13 cellular contexts compared by ENCODE assay signal in the genomic region with DNA sequence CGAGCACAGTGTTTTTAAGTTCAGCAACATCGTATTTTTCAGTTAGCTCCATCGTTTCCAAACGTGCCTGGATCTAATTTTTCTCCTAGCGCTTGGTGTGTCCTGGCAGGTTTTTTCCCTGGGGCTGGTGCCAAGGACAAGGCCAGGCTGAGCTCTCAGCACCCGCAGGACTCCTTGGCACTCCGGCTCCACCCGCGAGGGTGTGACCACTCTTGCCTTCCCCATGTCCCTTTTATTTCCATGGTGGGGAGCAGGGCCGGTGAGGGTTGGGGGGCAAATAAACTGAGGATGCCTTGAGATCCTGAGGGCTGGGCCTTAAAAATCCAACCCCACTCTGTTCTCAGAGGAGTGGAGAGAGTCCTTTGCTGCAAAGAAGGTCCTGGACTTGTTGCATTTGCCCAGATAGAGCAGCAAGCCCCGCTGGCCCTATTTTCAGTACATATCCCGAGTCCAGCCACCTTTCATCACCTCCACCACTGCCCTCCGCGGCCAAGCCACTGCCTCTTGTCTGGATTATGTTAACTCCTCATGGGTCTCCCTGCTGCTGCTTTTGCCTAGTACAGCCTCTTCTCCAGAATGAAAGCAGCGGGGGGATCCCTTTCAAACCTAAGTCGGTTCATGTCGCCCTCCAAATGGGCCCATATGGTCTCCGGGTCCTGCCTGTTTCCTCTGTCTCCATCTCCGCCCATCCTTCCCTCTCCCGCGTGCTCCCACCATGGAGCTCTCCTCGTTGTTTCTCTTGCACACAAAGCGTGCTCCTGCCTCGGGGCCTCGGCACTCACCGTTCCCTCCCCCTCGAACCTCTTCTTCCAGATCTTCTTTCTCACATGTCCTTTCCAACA. TPM values are rescaled to one million over a fixed set of nuclear protein-coding genes. Genes with fewer than 3 reads are reported as not detected.
DNase-seq lines count a peak whose midpoint lies in the region; ATAC-seq, FAIRE-seq and TF ChIP-seq lines count a peak whose summit lies in the region.
"Had no signal": no experiment of that assay in that cellular context is flagged by ENCODE, and none has a peak within 500 bp of the region (broad histone marks: within the 10 kb centered on the region; RNA-seq: fewer than 3 reads in every experiment).

No MANE protein-coding gene starts in this region.

- peak overlapping the region; percentile 81 for H3K27ac Mint-ChIP-seq in activated CD4-positive, alpha-beta T cell treated with anti-CD3 and anti-CD28 coated beads, Interleukin-2, amount 10 ng/mL, durations not matched to agents 24 days and 14 days
- H3K27ac Mint-ChIP-seq in activated CD4-positive, alpha-beta memory T cell treated with anti-CD3 and anti-CD28 coated beads for 36 hours: no peak overlapping the region

- no peaks in the 10 kb centered on the region for H3K36me3 ChIP-seq in kidney (ENCODE audit: control insufficient read depth in 1 of 2, insufficient read depth in 2 of 2, low read length in 2 of 2)

- peak overlapping the region; percentile 15 for H3K4me3 Mint-ChIP-seq in activated CD4-positive, alpha-beta T cell treated with anti-CD3 and anti-CD28 coated beads, Interleukin-2, amount 10 ng/mL, durations not matched to agents 24 days and 14 days
- no peak overlapping the region for H3K4me3 Mint-ChIP-seq in activated CD4-positive, alpha-beta memory T cell treated with anti-CD3 and anti-CD28 coated beads for 36 hours

- POLR2A ChIA-PET in activated CD4-positive, alpha-beta memory T cell treated with anti-CD3 and anti-CD28 coated beads for 36 hours (lab: Charles Lee): interaction anchor here (0.7 to 1.7 kb wide), 2 partner anchors 10 to 11 kb away, joined by 3 to 5 read pairs; no protein-coding TSS in a partner anchor

- H3K4me1 Mint-ChIP-seq in activated CD4-positive, alpha-beta T cell treated with anti-CD3 and anti-CD28 coated beads, Interleukin-2, amount 10 ng/mL, durations not matched to agents 24 days and 14 days: peaks cover 47% of the 10 kb centered on the region
- H3K4me1 Mint-ChIP-seq in activated CD4-positive, alpha-beta memory T cell treated with anti-CD3 and anti-CD28 coated beads for 36 hours (ENCODE audit: low read depth): peaks cover 58% of the 10 kb centered on the region

- DNase-seq in activated CD4-positive, alpha-beta T cell treated with anti-CD3 and anti-CD28 coated beads, Interleukin-2, amount 10 ng/mL, durations not matched to agents 24 days and 14 days: no peak
- DNase-seq in activated CD4-positive, alpha-beta T cell treated with anti-CD3 and anti-CD28 coated beads, Interleukin-2, amount 50 U/mL, for 48 hours: no peak
- DNase-seq in activated CD4-positive, alpha-beta memory T cell treated with anti-CD3 and anti-CD28 coated beads for 36 hours: peak; percentile 7
- DNase-seq in right cardiac atrium (peak; percentile 61 to 88 (median 81)), NCI-H146 (lab: John Stamatoyannopoulos, UW) (no peak), NCI-H1694 treated with DMSO at 0.1 percent for 48 hours (lab: John Stamatoyannopoulos, UW) (no peak), kidney (no peak)
- DNase-seq in stimulated activated CD8-positive, alpha-beta memory T cell treated with anti-CD3 and anti-CD28 coated beads, Interleukin-4, amount 100 ng/mL, for 48 hours: peak; percentile 12
- DNase-seq: DMS 273 treated with DMSO at 0.1 percent for 48 hours, NCI-H2081 treated with DMSO at 0.1 percent for 48 hours had no signal

- no peaks in the 10 kb centered on the region for H3K36me3 Mint-ChIP-seq in activated CD4-positive, alpha-beta T cell treated with anti-CD3 and anti-CD28 coated beads, Interleukin-2, amount 10 ng/mL, durations not matched to agents 24 days and 14 days (ENCODE audit: low read depth)
- H3K36me3 Mint-ChIP-seq in activated CD4-positive, alpha-beta memory T cell treated with anti-CD3 and anti-CD28 coated beads for 36 hours: no peaks in the 10 kb centered on the region

- H3K4me3 ChIP-seq in right cardiac atrium (ENCODE audit: low read length) (no peak overlapping the region), kidney (ENCODE audit: low read length in 2 of 2) (no peak overlapping the region)

- FAIRE-seq in kidney (lab: Jason Lieb, UNC): no peak
- FAIRE-seq: A204.1, urothelium cell line had no signal

- intact Hi-C loops in activated CD4-positive, alpha-beta T cell treated with anti-CD3 and anti-CD28 coated beads, Interleukin-2, amount 10 ng/mL, durations not matched to agents 24 days and 14 days (cut with micrococcal nuclease): no loop called here
- intact Hi-C loops in activated CD4-positive, alpha-beta memory T cell treated with anti-CD3 and anti-CD28 coated beads for 36 hours (cut with micrococcal nuclease): no loop called here
- intact Hi-C loops in right cardiac atrium (cut with DNase I): no loop called here
- intact Hi-C loops in kidney (cut with DNase I): loop anchor here (10.0 kb wide), 1 partner anchor 52 kb away; no protein-coding TSS in a partner anchor

- no peaks in the 10 kb centered on the region for H3K9me3 Mint-ChIP-seq in activated CD4-positive, alpha-beta T cell treated with anti-CD3 and anti-CD28 coated beads, Interleukin-2, amount 10 ng/mL, durations not matched to agents 24 days and 14 days
- H3K9me3 Mint-ChIP-seq in activated CD4-positive, alpha-beta memory T cell treated with anti-CD3 and anti-CD28 coated beads for 36 hours: no peaks in the 10 kb centered on the region

- CTCF ChIA-PET in activated CD4-positive, alpha-beta memory T cell treated with anti-CD3 and anti-CD28 coated beads for 36 hours (lab: Charles Lee): interaction anchor here (0.6 to 2.5 kb wide), 7 partner anchors 10 to 444 kb away, joined by 3 to 9 read pairs (median 4); no protein-coding TSS in a partner anchor

- no peaks in the 10 kb centered on the region for H3K9me3 ChIP-seq in right cardiac atrium (ENCODE audit: control insufficient read depth, low read length)
- H3K9me3 ChIP-seq in kidney (ENCODE audit: control insufficient read depth in 1 of 2, low read length in 2 of 2): no peaks in the 10 kb centered on the region

- ATAC-seq in right cardiac atrium: peak; percentile 47 to 79

- H3K9ac ChIP-seq in kidney (ENCODE audit: low read length in 2 of 2): no peak overlapping the region

- no peaks in the 10 kb centered on the region for H3K27me3 ChIP-seq in right cardiac atrium (ENCODE audit: control insufficient read depth, insufficient read depth)

- H3K27me3 Mint-ChIP-seq in activated CD4-positive, alpha-beta T cell treated with anti-CD3 and anti-CD28 coated beads, Interleukin-2, amount 10 ng/mL, durations not matched to agents 24 days and 14 days: no peaks in the 10 kb centered on the region
- H3K27me3 Mint-ChIP-seq in activated CD4-positive, alpha-beta memory T cell treated with anti-CD3 and anti-CD28 coated beads for 36 hours: no peaks in the 10 kb centered on the region

- WGBS in right cardiac atrium: 48% methylated on average over 27 of the region's 27 CpGs

- H3K27ac ChIP-seq in right cardiac atrium (ENCODE audit: low read length) (no peak overlapping the region), kidney (ENCODE audit: low read depth in 2 of 2, low read length in 2 of 2) (no peak overlapping the region)

- peaks cover 5% of the 10 kb centered on the region for H3K4me1 ChIP-seq in right cardiac atrium (ENCODE audit: control insufficient read depth, insufficient read depth, low read length)
- no peaks in the 10 kb centered on the region for H3K4me1 ChIP-seq in kidney (ENCODE audit: control insufficient read depth in 1 of 2, insufficient read depth in 1 of 2, low read depth in 1 of 2, low read length in 2 of 2)

- no peak for TF ChIP-seq CTCF in kidney (IDR thresholded peaks at IDR 0.05; ENCODE audit: borderline replicate concordance, extremely low read depth, insufficient read depth)

RNA-seq across cellular contexts. Expression of gene RAB44, which starts 4.5 kb away (rescaled TPM):
- 0.07 TPM in 1 of 2 replicates, not detected in the other for total RNA-seq in activated CD4-positive, alpha-beta T cell treated with anti-CD3 and anti-CD28 coated beads, Interleukin-2, amount 10 ng/mL, durations not matched to agents 24 days and 14 days
- under 1 TPM; 0.05 TPM for total RNA-seq in activated CD4-positive, alpha-beta memory T cell treated with anti-CD3 and anti-CD28 coated beads for 36 hours
- total RNA-seq in right cardiac atrium (under 1 TPM in 2 of 4 donors, not detected in 2; 0.06 TPM), kidney (1.5 TPM)
- polyA plus RNA-seq in right cardiac atrium (not detected), kidney (ENCODE audit: insufficient read depth, low read depth, low replicate concordance) (not detected)
- polyA plus RNA-seq: neural cell had no signal

RNA-seq across cellular contexts. Expression of gene CDKN1A, which starts 14.6 kb away (rescaled TPM):
- 77.8 and 82.7 TPM in 2 replicates for total RNA-seq in activated CD4-positive, alpha-beta T cell treated with anti-CD3 and anti-CD28 coated beads, Interleukin-2, amount 10 ng/mL, durations not matched to agents 24 days and 14 days
- 10 to 100 TPM; 64.2 to 66.7 TPM for total RNA-seq in activated CD4-positive, alpha-beta memory T cell treated with anti-CD3 and anti-CD28 coated beads for 36 hours
- total RNA-seq in right cardiac atrium (10 to 100 TPM; 38.5 to 68.6 (median 52.9) TPM), kidney (66.2 TPM)
- polyA plus RNA-seq in right cardiac atrium (59.8 TPM), kidney (ENCODE audit: insufficient read depth, low read depth, low replicate concordance) (46.4 TPM)

Comparison
In these comparisons a context has a peak if more than half of its experiments do, and no peak if none do; other contexts are left out.
1. DNase-seq: peak in activated CD4-positive, alpha-beta memory T cell treated with anti-CD3 and anti-CD28 coated beads for 36 hours (single experiment), right cardiac atrium (3 of 3) and stimulated activated CD8-positive, alpha-beta memory T cell treated with anti-CD3 and anti-CD28 coated beads, Interleukin-4, amount 100 ng/mL, for 48 hours (single experiment); none in activated CD4-positive, alpha-beta T cell treated with anti-CD3 and anti-CD28 coated beads, Interleukin-2, amount 10 ng/mL, durations not matched to agents 24 days and 14 days (single experiment), activated CD4-positive, alpha-beta T cell treated with anti-CD3 and anti-CD28 coated beads, Interleukin-2, amount 50 U/mL, for 48 hours (0 of 2), NCI-H146 (single experiment), NCI-H1694 treated with DMSO at 0.1 percent for 48 hours (single experiment) and kidney (single experiment).